8 cellular contexts compared by ENCODE assay signal in the genomic region with DNA sequence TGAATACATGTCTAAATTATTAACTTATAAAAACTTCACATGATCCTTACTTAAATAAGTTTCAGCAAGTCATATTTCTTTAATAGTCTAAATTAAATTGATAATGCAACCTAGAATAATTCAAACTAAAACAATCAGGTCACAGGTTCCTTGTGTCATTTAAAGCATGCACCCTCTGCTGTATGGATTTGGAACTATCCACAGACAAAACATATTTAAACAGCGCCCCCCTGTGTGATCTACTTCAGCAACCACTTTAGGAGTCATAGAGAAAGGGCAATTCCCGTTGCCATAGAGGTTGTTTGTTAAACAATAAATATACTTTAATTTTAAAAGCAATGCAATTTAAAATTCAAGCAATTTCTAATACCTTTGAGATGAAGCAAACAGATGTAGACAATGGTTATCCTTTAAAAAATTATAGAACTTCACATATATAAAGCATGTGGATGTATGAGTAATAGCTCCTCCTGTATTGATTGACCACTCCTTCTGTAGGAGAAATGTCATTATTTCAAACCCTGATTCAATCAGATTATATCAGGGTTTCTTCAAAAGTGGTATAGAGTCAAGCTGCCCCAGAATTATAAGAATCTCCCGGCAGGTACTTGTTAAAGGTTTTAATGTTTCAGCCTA. TPM values are rescaled to one million over a fixed set of nuclear protein-coding genes. Genes with fewer than 3 reads are reported as not detected.
A peak's percentile ranks its signal among the peaks of the same experiment; 100 is the strongest.
DNase-seq lines count a peak whose midpoint lies in the region; ATAC-seq, FAIRE-seq and TF ChIP-seq lines count a peak whose summit lies in the region.

No MANE protein-coding gene starts in this region.

- TF ChIP-seq CTCF in K562 (IDR thresholded peaks at IDR 0.05 in 2 of 3, conservative IDR thresholded peaks at IDR 0.05 in 1 of 3; ENCODE audit: insufficient read depth in 2 of 3, low read depth in 1 of 3, low read length in 3 of 3) (peak; percentile 59 to 95 (median 89)), kidney (IDR thresholded peaks at IDR 0.05; ENCODE audit: borderline replicate concordance, extremely low read depth, insufficient read depth) (peak; percentile 68), natural killer cell (IDR thresholded peaks at IDR 0.05) (no peak)

- H3K36me3 ChIP-seq in K562 (ENCODE audit: control insufficient read depth, insufficient read depth, low read length) (no peaks in the 10 kb centered on the region), kidney (ENCODE audit: control insufficient read depth in 1 of 2, insufficient read depth in 2 of 2, low read length in 2 of 2) (no peaks in the 10 kb centered on the region)

- no peaks in the 10 kb centered on the region for H3K36me3 Mint-ChIP-seq in natural killer cell

- H3K9me1 ChIP-seq in K562 (ENCODE audit: control insufficient read depth, insufficient read depth, low read length) = no peaks in the 10 kb centered on the region

- no peaks in the 10 kb centered on the region for H3K4me1 Mint-ChIP-seq in natural killer cell

- H3K9me3 ChIP-seq in K562 (replicated peaks; ENCODE audit: control insufficient read depth, insufficient read depth, low read depth, low read length) (no peaks in the 10 kb centered on the region), kidney (ENCODE audit: control insufficient read depth in 1 of 2, low read length in 2 of 2) (no peaks in the 10 kb centered on the region)

- WGBS in K562 (ENCODE audit: insufficient coverage, low coverage, missing lambda C conversion rate) = 0% methylated on average over 3 of the region's 3 CpGs

- H3K4me3 ChIP-seq in K562 = no peak overlapping the region
- H3K4me3 ChIP-seq in kidney (ENCODE audit: low read length in 2 of 2) = no peak overlapping the region

- TF ChIP-seq EP300 in K562 (IDR thresholded peaks at IDR 0.05; ENCODE audit: low read length) = no peak

- H3K4me2 ChIP-seq in K562 (ENCODE audit: insufficient read depth, low read length) = no peak overlapping the region

- POLR2A ChIA-PET in K562 (lab: Yijun Ruan, JAX) = no interaction called here

- FAIRE-seq in K562 (lab: Jason Lieb, UNC) (no peak), kidney (lab: Jason Lieb, UNC) (peak; percentile 94)

- CTCF ChIA-PET in K562 (lab: Yijun Ruan, JAX; ENCODE audit: low intra/inter-chr PET ratio) = interaction anchor here (0.8 to 1.1 kb wide), 2 partner anchors 1254 to 1445 kb away, joined by 3 read pairs; no protein-coding TSS in a partner anchor

- no peaks in the 10 kb centered on the region for H3K79me2 ChIP-seq in K562 (ENCODE audit: control insufficient read depth, insufficient read depth, low read length)

- H3K27ac Mint-ChIP-seq in natural killer cell = no peak overlapping the region

- intact Hi-C loops in K562 (cut with micrococcal nuclease) = loop anchor here (10.0 kb wide), 1 partner anchor 1435 kb away; no protein-coding TSS in a partner anchor
- intact Hi-C loops in kidney (cut with DNase I) = no loop called here
- intact Hi-C loops in natural killer cell (cut with micrococcal nuclease) = no loop called here

- H3K9ac ChIP-seq in K562 (ENCODE audit: insufficient read depth in 1 of 2, low read depth in 2 of 2, low read length in 2 of 2) (no peak overlapping the region), kidney (ENCODE audit: low read length in 2 of 2) (no peak overlapping the region)

- no peaks in the 10 kb centered on the region for H3K4me1 ChIP-seq in K562 (replicated peaks in 1 of 2; ENCODE audit: control insufficient read depth in 2 of 2, insufficient read depth in 2 of 2, low read length in 2 of 2)
- H3K4me1 ChIP-seq in kidney (ENCODE audit: control insufficient read depth in 1 of 2, insufficient read depth in 1 of 2, low read depth in 1 of 2, low read length in 2 of 2) = no peaks in the 10 kb centered on the region

- H3K27ac ChIP-seq in K562 (ENCODE audit: extremely low read depth, low read depth, low read length) (no peak overlapping the region), kidney (ENCODE audit: low read depth in 2 of 2, low read length in 2 of 2) (no peak overlapping the region)

- H2AFZ ChIP-seq in K562 (ENCODE audit: low read depth, low read length) = no peak overlapping the region

- H3K27me3 Mint-ChIP-seq in natural killer cell (ENCODE audit: low read depth in 2 of 2) = no peaks in the 10 kb centered on the region

- no peak overlapping the region for H3K4me3 Mint-ChIP-seq in natural killer cell

- peaks cover 2 to 11% of the 10 kb centered on the region in 2 donors for H3K9me3 Mint-ChIP-seq in natural killer cell

- peak; percentile 97 for ATAC-seq in GM19467 (IDR thresholded peaks at IDR 0.05; ENCODE audit: unreplicated experiment)
- ATAC-seq in HG03439 (IDR thresholded peaks at IDR 0.05; ENCODE audit: unreplicated experiment) = peak; percentile 98
- ATAC-seq in K562 = peak; percentile 79
- no peak for ATAC-seq in natural killer cell

- H3K27me3 ChIP-seq in K562 (ENCODE audit: control insufficient read depth in 2 of 2, insufficient read depth in 2 of 2, low read length in 2 of 2) = no peaks in the 10 kb centered on the region

- no peaks in the 10 kb centered on the region for H4K20me1 ChIP-seq in K562 (replicated peaks; ENCODE audit: control insufficient read depth, insufficient read depth, low read length)

- no peak for TF ChIP-seq POLR2A in K562 (conservative IDR thresholded peaks at IDR 0.05)

- peak; percentile 48 to 64; a peak in 3 of 4 replicates for TF ChIP-seq RAD21 in K562 (CRISPR knock-in tag; conservative IDR thresholded peaks at IDR 0.05 in 1 of 2, IDR thresholded peaks at IDR 0.05 in 1 of 2)

- no TSS peak for BruUV-seq in K562 (replicated peaks; lab: Mats Ljungman, UMichigan)

- in situ Hi-C loops in K562 (cut with MboI) = no loop called here

- peak; percentile 33 for DNase-seq in DMS153 treated with DMSO at 0.1 percent for 48 hours (lab: John Stamatoyannopoulos, UW; ENCODE audit: unreplicated experiment)
- peak; percentile 22 to 85 for DNase-seq in NCI-H526 (lab: John Stamatoyannopoulos, UW)
- peak; percentile 19 to 67 (median 50) for DNase-seq in K562 (ENCODE audit: extremely low read depth in 1 of 4, low spot score in 3 of 4)
- DNase-seq in kidney = no peak
- DNase-seq in natural killer cell = no peak
- DNase-seq in HK-2 (ENCODE audit: unreplicated experiment) = no peak

TF ChIP-seq in K562, 482 proteins besides CTCF, POLR2A, EP300 and RAD21:
- TF ChIP-seq CXXC5 (CRISPR knock-in tag; IDR thresholded peaks at IDR 0.05) (no peak), KDM5B (IDR thresholded peaks at IDR 0.05; ENCODE audit: insufficient replicate concordance, low read depth, low read length) (no peak), POLR2G (IDR thresholded peaks at IDR 0.05; ENCODE audit: low read depth, low read length) (no peak)
- TF ChIP-seq, protein P1, sequence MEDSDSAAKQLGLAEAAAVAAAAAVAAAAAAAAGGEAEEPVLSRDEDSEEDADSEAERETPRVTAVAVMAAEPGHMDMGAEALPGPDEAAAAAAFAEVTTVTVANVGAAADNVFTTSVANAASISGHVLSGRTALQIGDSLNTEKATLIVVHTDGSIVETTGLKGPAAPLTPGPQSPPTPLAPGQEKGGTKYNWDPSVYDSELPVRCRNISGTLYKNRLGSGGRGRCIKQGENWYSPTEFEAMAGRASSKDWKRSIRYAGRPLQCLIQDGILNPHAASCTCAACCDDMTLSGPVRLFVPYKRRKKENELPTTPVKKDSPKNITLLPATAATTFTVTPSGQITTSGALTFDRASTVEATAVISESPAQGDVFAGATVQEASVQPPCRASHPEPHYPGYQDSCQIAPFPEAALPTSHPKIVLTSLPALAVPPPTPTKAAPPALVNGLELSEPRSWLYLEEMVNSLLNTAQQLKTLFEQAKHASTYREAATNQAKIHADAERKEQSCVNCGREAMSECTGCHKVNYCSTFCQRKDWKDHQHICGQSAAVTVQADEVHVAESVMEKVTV (CRISPR knock-in tag; IDR thresholded peaks at IDR 0.05) = peak; percentile 44; the same call in 1 of the 2 replicates
TF ChIP-seq in K562: peak in this region for 1.

RNA-seq across cellular contexts. Expression of a gene that starts 21.2 kb away (rescaled TPM):
- total RNA-seq in K562 (2011; cell fraction: chromatin; rRNA removed; ENCODE audit: low replicate concordance) = not detected in 2 replicates
- not detected in 2 replicates for total RNA-seq in K562 (2011; cell fraction: nucleolus; rRNA removed)
- total RNA-seq in K562 (2011; cell fraction: nucleoplasm; rRNA removed) = not detected in 2 replicates
- not detected in 2 replicates for total RNA-seq in K562 (2014; rRNA removed)
- total RNA-seq in K562 (2014; rRNA removed; fragmentation: Illumina TruSeq; extraction: Trizol) = not detected in 2 replicates
- total RNA-seq in K562 (2015; rRNA removed; fragmentation: Illumina TruSeq; extraction: Trizol) = not detected in 2 replicates
- not detected in 2 replicates for total RNA-seq in K562 (2021)
- polyA plus RNA-seq in K562 (2011; rRNA removed) = not detected in 2 replicates
- not detected in 2 replicates for polyA plus RNA-seq in K562 (2011; cell fraction: cytosol; rRNA removed)
- polyA plus RNA-seq in K562 (2011; cell fraction: nucleus; rRNA removed) = not detected in 2 replicates
- not detected in 2 replicates for polyA plus RNA-seq in K562 (2012)
- not detected in 2 replicates for polyA plus RNA-seq in K562 (2014; fragmentation: Illumina TruSeq; extraction: Trizol)
- not detected for polyA plus RNA-seq in K562 (2014; fragmentation: Nextera tagmentation; extraction: Ambion mirVana)
- not detected in 2 replicates for polyA plus RNA-seq in K562 (2014; rRNA removed)
- polyA minus RNA-seq in K562 (2011; rRNA and poly(A)+ RNA removed) = not detected in 2 replicates
- not detected in 2 replicates for polyA minus RNA-seq in K562 (2011; cell fraction: cytosol; rRNA and poly(A)+ RNA removed)
- not detected in 2 replicates for polyA minus RNA-seq in K562 (2011; cell fraction: nucleus; rRNA and poly(A)+ RNA removed)
- total RNA-seq in kidney = 41.7 TPM
- 71.3 TPM for polyA plus RNA-seq in kidney (ENCODE audit: insufficient read depth, low read depth, low replicate concordance)
- total RNA-seq in natural killer cell = not detected

Comparison
In these comparisons a context has a peak if more than half of its experiments do, and no peak if none do; other contexts are left out.
1. DNase-seq: peak in DMS153 treated with DMSO at 0.1 percent for 48 hours (single experiment), NCI-H526 (2 of 2) and K562 (4 of 4); none in kidney (single experiment), natural killer cell (single experiment) and HK-2 (single experiment).
2. ATAC-seq: peak in GM19467 (single experiment), HG03439 (single experiment) and K562 (single experiment); none in natural killer cell (0 of 3).
3. RNA of a gene that starts 21.2 kb away (total RNA-seq): 41.7 TPM in kidney (single experiment); not detected in natural killer cell and not detected in K562; every median in the first group is over 10 times any median in the second.